ENCODE assay signal across 1 cellular context in genomic region chr2:69469784-69470183, GRCh38.
TF ChIP-seq lines count a peak whose summit lies in the region.

No MANE protein-coding gene starts in this region.

TF ChIP-seq in SK-N-SH treated with all-trans-retinoic acid at 6 μM for 48 hours, 23 proteins besides CTCF, POLR2A, EP300 and RAD21 (continued from another document):
- TF ChIP-seq, protein P1, sequence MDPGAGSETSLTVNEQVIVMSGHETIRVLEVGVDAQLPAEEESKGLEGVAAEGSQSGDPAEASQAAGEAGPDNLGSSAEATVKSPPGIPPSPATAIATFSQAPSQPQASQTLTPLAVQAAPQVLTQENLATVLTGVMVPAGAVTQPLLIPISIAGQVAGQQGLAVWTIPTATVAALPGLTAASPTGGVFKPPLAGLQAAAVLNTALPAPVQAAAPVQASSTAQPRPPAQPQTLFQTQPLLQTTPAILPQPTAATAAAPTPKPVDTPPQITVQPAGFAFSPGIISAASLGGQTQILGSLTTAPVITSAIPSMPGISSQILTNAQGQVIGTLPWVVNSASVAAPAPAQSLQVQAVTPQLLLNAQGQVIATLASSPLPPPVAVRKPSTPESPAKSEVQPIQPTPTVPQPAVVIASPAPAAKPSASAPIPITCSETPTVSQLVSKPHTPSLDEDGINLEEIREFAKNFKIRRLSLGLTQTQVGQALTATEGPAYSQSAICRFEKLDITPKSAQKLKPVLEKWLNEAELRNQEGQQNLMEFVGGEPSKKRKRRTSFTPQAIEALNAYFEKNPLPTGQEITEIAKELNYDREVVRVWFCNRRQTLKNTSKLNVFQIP (CRISPR knock-in tag; IDR thresholded peaks at IDR 0.05; ENCODE audit: borderline replicate concordance, low read depth) = no peak
- TF ChIP-seq GLIS3 (CRISPR knock-in tag; IDR thresholded peaks at IDR 0.05) (no peak), RARB (CRISPR knock-in tag; IDR thresholded peaks at IDR 0.05) (no peak)
TF ChIP-seq in SK-N-SH treated with all-trans-retinoic acid at 6 μM for 48 hours: peak in this region for 0.
